Comparison of ENCODE assay signal across 12 cellular contexts in the genomic region with DNA sequence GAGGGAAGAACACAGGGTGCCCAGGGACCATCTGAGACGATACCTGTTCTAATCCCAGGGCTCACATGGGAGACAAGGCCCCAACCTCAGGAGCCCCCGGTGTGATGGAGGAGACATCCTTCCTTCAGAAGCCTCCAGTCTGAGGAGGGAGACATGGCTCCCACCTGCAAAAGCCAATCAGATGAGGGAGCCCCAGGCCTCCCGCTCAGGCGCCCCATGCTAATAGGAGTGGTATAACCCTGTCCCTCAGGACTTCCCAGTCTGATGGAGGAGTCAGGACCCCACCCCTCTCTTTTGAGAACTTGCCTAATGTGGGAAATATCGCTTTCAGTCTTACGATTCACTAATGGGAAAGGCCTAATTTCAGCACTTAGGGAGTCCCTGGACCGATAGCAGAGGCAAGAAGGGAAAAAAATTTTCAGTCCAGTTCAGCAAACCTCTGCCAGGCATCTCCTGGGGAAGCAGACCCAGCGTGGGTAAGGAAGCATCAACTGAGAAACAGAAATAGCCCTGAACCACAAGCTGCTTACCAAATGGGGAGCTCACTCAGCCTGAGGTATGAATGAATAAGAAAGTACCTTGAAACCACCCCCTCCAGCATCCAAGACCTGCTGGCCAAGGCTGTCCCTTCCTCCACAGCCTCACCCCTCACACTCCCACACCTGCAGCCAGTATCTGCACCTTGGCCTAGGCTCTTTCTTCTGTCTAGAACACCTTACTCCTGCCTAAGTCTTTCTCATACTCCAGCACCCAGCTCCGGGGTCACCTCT. TPM values are rescaled to one million over a fixed set of nuclear protein-coding genes. Genes with fewer than 3 reads are reported as not detected.
DNase-seq lines count a peak whose midpoint lies in the region; ATAC-seq and TF ChIP-seq lines count a peak whose summit lies in the region.
"Had no signal": no experiment of that assay in that cellular context is flagged by ENCODE, and none has a peak within 500 bp of the region (broad histone marks: within the 10 kb centered on the region; RNA-seq: fewer than 3 reads in every experiment).

No MANE protein-coding gene starts in this region.

- no peak for TF ChIP-seq POLR2A in vagina (IDR thresholded peaks at IDR 0.05)

- H3K27ac Mint-ChIP-seq in activated CD8-positive, alpha-beta T cell treated with anti-CD3 and anti-CD28 coated beads, Interleukin-2, amount 10 ng/mL, durations not matched to agents 7 days and 5 days = peak overlapping the region; percentile 73
- no peak overlapping the region for H3K27ac Mint-ChIP-seq in glutamatergic neuron (ENCODE audit: unreplicated experiment)

- peaks cover 48% of the 10 kb centered on the region for H3K79me1 ChIP-seq in mesendoderm (ENCODE audit: low read length)

- H3K36me3 ChIP-seq in left ventricle myocardium inferior (no peaks in the 10 kb centered on the region), mesendoderm (ENCODE audit: control insufficient read depth, insufficient read depth, low read length) (no peaks in the 10 kb centered on the region), vagina (no peaks in the 10 kb centered on the region)

- H3K4me1 Mint-ChIP-seq in activated CD8-positive, alpha-beta T cell treated with anti-CD3 and anti-CD28 coated beads, Interleukin-2, amount 10 ng/mL, durations not matched to agents 7 days and 5 days (ENCODE audit: low read depth) = peaks cover 99% of the 10 kb centered on the region
- peaks cover 25% of the 10 kb centered on the region for H3K4me1 Mint-ChIP-seq in glutamatergic neuron (ENCODE audit: low read depth, unreplicated experiment)

- H3K9ac ChIP-seq in mesendoderm (ENCODE audit: low read length) = peak overlapping the region; percentile 11
- H3K9ac ChIP-seq: GM23248 had no signal

- H3K4me1 ChIP-seq in left ventricle myocardium inferior = peaks cover 100% of the 10 kb centered on the region
- H3K4me1 ChIP-seq in mesendoderm (ENCODE audit: control insufficient read depth, low read depth, low read length) = peaks cover 54% of the 10 kb centered on the region
- H3K4me1 ChIP-seq in vagina = peaks cover 100% of the 10 kb centered on the region

- H3K9me3 ChIP-seq in left ventricle myocardium inferior (replicated peaks) = no peaks in the 10 kb centered on the region
- H3K9me3 ChIP-seq in vagina = no peaks in the 10 kb centered on the region

- peak overlapping the region; percentile 94 for H3K27ac ChIP-seq in left ventricle myocardium inferior (replicated peaks)
- no peak overlapping the region for H3K27ac ChIP-seq in mesendoderm (ENCODE audit: low read depth, low read length)
- peak overlapping the region; percentile 95 for H3K27ac ChIP-seq in vagina
- H3K27ac ChIP-seq: GM23248 had no signal

- DNase-seq in left ventricle myocardium inferior = no peak
- no peak for DNase-seq in left cardiac atrium
- no peak for DNase-seq in activated CD8-positive, alpha-beta T cell treated with anti-CD3 and anti-CD28 coated beads, Interleukin-2, amount 10 ng/mL, durations not matched to agents 7 days and 5 days
- DNase-seq in mesendoderm = no peak
- DNase-seq in vagina (ENCODE audit: extremely low spot score in 2 of 2) = no peak
- DNase-seq in glutamatergic neuron = no peak
- DNase-seq in NCI-H1105 treated with DMSO at 0.1 percent for 48 hours (lab: John Stamatoyannopoulos, UW) = no peak
- DNase-seq: cerebellar nuclear complex, NCI-H2029 had no signal

- H2BK120ac ChIP-seq in mesendoderm (ENCODE audit: low read depth, low read length) = no peak overlapping the region

- no peak overlapping the region for H3K23ac ChIP-seq in mesendoderm (ENCODE audit: low read length)

- no peak overlapping the region for H3K4me2 ChIP-seq in mesendoderm (ENCODE audit: low read length)

- no peak overlapping the region for H2BK15ac ChIP-seq in mesendoderm (replicated peaks; ENCODE audit: low read depth)

- intact Hi-C loops in left ventricle myocardium inferior (cut with micrococcal nuclease) = no loop called here
- intact Hi-C loops in left cardiac atrium (cut with DNase I) = no loop called here
- intact Hi-C loops in vagina (cut with DNase I) = no loop called here

- H4K5ac ChIP-seq in mesendoderm (ENCODE audit: low read length) = no peak overlapping the region

- H3K27me3 ChIP-seq in left ventricle myocardium inferior (ENCODE audit: low read depth) (no peaks in the 10 kb centered on the region), mesendoderm (ENCODE audit: insufficient read depth, low read length, poor library complexity) (no peaks in the 10 kb centered on the region), vagina (no peaks in the 10 kb centered on the region)

- H3K27me3 Mint-ChIP-seq in activated CD8-positive, alpha-beta T cell treated with anti-CD3 and anti-CD28 coated beads, Interleukin-2, amount 10 ng/mL, durations not matched to agents 7 days and 5 days (ENCODE audit: low read depth) = no peaks in the 10 kb centered on the region
- H3K27me3 Mint-ChIP-seq in glutamatergic neuron (ENCODE audit: unreplicated experiment) = peaks cover 10% of the 10 kb centered on the region

- H4K8ac ChIP-seq in mesendoderm (ENCODE audit: low read depth, low read length) = no peak overlapping the region

- ATAC-seq in left cardiac atrium (no peak), GM21367 (IDR thresholded peaks at IDR 0.05; ENCODE audit: unreplicated experiment) (no peak)
- no peak for ATAC-seq in activated CD8-positive, alpha-beta T cell treated with anti-CD3 and anti-CD28 coated beads, Interleukin-2, amount 10 ng/mL, durations not matched to agents 7 days and 5 days
- ATAC-seq: Right ventricle myocardium inferior had no signal

- H3K79me2 ChIP-seq in mesendoderm (ENCODE audit: control insufficient read depth, insufficient read depth, low read length) = peaks cover 82% of the 10 kb centered on the region

- no peak overlapping the region for H3K4ac ChIP-seq in mesendoderm (ENCODE audit: low read depth, low read length)

- H3K4me3 ChIP-seq in left ventricle myocardium inferior (no peak overlapping the region), mesendoderm (ENCODE audit: low read length) (no peak overlapping the region), vagina (no peak overlapping the region)
- H3K4me3 ChIP-seq: GM23248 had no signal

- CTCF ChIA-PET in activated CD8-positive, alpha-beta T cell treated with anti-CD3 and anti-CD28 coated beads, Interleukin-2, amount 10 ng/mL, durations not matched to agents 7 days and 5 days (lab: Charles Lee) = interaction anchor here (1.1 to 2.2 kb wide), 3 partner anchors 17 to 71 kb away, joined by 4 to 7 read pairs (median 4); no protein-coding TSS in a partner anchor

- TF ChIP-seq CTCF in left ventricle myocardium inferior (IDR thresholded peaks at IDR 0.05; ENCODE audit: borderline replicate concordance) = no peak
- TF ChIP-seq CTCF in vagina (IDR thresholded peaks at IDR 0.05) = no peak
- TF ChIP-seq CTCF in glutamatergic neuron (IDR thresholded peaks at IDR 0.05; ENCODE audit: partially characterized antibody, unreplicated experiment) = no peak

- POLR2A ChIA-PET in activated CD8-positive, alpha-beta T cell treated with anti-CD3 and anti-CD28 coated beads, Interleukin-2, amount 10 ng/mL, durations not matched to agents 7 days and 5 days (lab: Charles Lee) = no interaction called here

- no peak overlapping the region for H3K4me3 Mint-ChIP-seq in activated CD8-positive, alpha-beta T cell treated with anti-CD3 and anti-CD28 coated beads, Interleukin-2, amount 10 ng/mL, durations not matched to agents 7 days and 5 days
- H3K4me3 Mint-ChIP-seq in glutamatergic neuron (ENCODE audit: unreplicated experiment) = no peak overlapping the region

- peak overlapping the region; percentile 5 for H3K18ac ChIP-seq in mesendoderm (ENCODE audit: low read length)

- H3K56ac ChIP-seq in mesendoderm (ENCODE audit: low read length) = peak overlapping the region; percentile 78

- H2BK5ac ChIP-seq in mesendoderm (ENCODE audit: low read length) = peak overlapping the region; percentile 3

- peaks cover 30% of the 10 kb centered on the region for H3K36me3 Mint-ChIP-seq in activated CD8-positive, alpha-beta T cell treated with anti-CD3 and anti-CD28 coated beads, Interleukin-2, amount 10 ng/mL, durations not matched to agents 7 days and 5 days (ENCODE audit: low read depth)
- H3K36me3 Mint-ChIP-seq in glutamatergic neuron (ENCODE audit: unreplicated experiment) = peaks cover 1% of the 10 kb centered on the region

- H2AK5ac ChIP-seq in mesendoderm (ENCODE audit: low read length) = peak overlapping the region; percentile 77

- no peaks in the 10 kb centered on the region for H3K9me3 Mint-ChIP-seq in activated CD8-positive, alpha-beta T cell treated with anti-CD3 and anti-CD28 coated beads, Interleukin-2, amount 10 ng/mL, durations not matched to agents 7 days and 5 days (ENCODE audit: insufficient read depth)
- H3K9me3 Mint-ChIP-seq in glutamatergic neuron (ENCODE audit: unreplicated experiment) = peaks cover 8% of the 10 kb centered on the region

- no CpG with 5 or more reads among the region's 9 CpGs for WGBS in mesendoderm (ENCODE audit: extremely low coverage, insufficient coverage, low lambda C conversion rate)

RNA-seq across cellular contexts. Expression of gene ARRB1, which starts 5.8 kb away (rescaled TPM):
- total RNA-seq in left ventricle myocardium inferior (25.9 TPM), left cardiac atrium (10 to 100 TPM; 28.4 to 39.4 TPM), vagina (33.1 TPM), glutamatergic neuron (ENCODE audit: unreplicated experiment) (38.0 TPM)
- total RNA-seq in activated CD8-positive, alpha-beta T cell treated with anti-CD3 and anti-CD28 coated beads, Interleukin-2, amount 10 ng/mL, durations not matched to agents 7 days and 5 days = 10 to 100 TPM; 69.4 to 82.6 TPM
- 42.6 TPM for polyA plus RNA-seq in mesendoderm (2013, experiment 1 of 2)
- polyA plus RNA-seq in mesendoderm (2013, experiment 2 of 2) = 43.2 TPM

RNA-seq across cellular contexts. Expression of gene RPS3, which starts 53.7 kb away (rescaled TPM):
- total RNA-seq in left ventricle myocardium inferior (864 TPM), left cardiac atrium (1,000 to 10,000 TPM; 1,106 to 1,117 TPM), vagina (1,625 TPM), glutamatergic neuron (ENCODE audit: unreplicated experiment) (1,391 TPM)
- total RNA-seq in activated CD8-positive, alpha-beta T cell treated with anti-CD3 and anti-CD28 coated beads, Interleukin-2, amount 10 ng/mL, durations not matched to agents 7 days and 5 days = 1,000 to 10,000 TPM; 2,820 to 2,871 TPM
- polyA plus RNA-seq in mesendoderm (2013, experiment 1 of 2) = 6,635 TPM
- 6,755 TPM for polyA plus RNA-seq in mesendoderm (2013, experiment 2 of 2)
